Comparison of ENCODE assay signal across 23 cellular contexts in genomic region chr13:86633346-86633745, GRCh38.
"Had no signal": no experiment of that assay in that cellular context is flagged by ENCODE, and none has a peak within 500 bp of the region (broad histone marks: within the 10 kb centered on the region; RNA-seq: fewer than 3 reads in every experiment).

No MANE protein-coding gene starts in this region.

- H3K36me3 ChIP-seq: left ventricle myocardium inferior, ovary, prostate gland, suprapubic skin, thoracic aorta, tibial artery, upper lobe of right lung had no signal

- DNase-seq: hippocampal formation; immature natural killer cell; islet precursor cell; left ventricle myocardium inferior; mesendoderm; naive B cell; natural killer cell; ovary; posterior cingulate gyrus; right cardiac atrium; stimulated activated CD4-positive, alpha-beta T cell treated with anti-CD3 and anti-CD28 coated beads, Interleukin-12 subunit alpha, Interleukin-12 subunit beta, amount 100 ng/mL, for 4 hours; stimulated activated CD4-positive, alpha-beta T cell treated with anti-CD3 and anti-CD28 coated beads, Interleukin-15, amount 100 ng/mL, for 24 hours; stimulated activated CD4-positive, alpha-beta T cell treated with anti-CD3 and anti-CD28 coated beads, Interleukin-4, amount 100 ng/mL, for 24 hours; stimulated activated naive CD4-positive, alpha-beta T cell; tibial artery; trophoblast cell; upper lobe of right lung had no signal

- FAIRE-seq: urothelium cell line had no signal

- H3K4me3 ChIP-seq: left ventricle myocardium inferior, lung, ovary, prostate gland, skin epidermis, suprapubic skin, thoracic aorta, tibial artery, upper lobe of right lung had no signal

- H3K27me3 ChIP-seq: ovary, suprapubic skin, tibial artery, upper lobe of right lung had no signal

- H3K9me3 ChIP-seq: left ventricle myocardium inferior, ovary, prostate gland, suprapubic skin, thoracic aorta, tibial artery, upper lobe of right lung had no signal

- H3K27ac ChIP-seq: left ventricle myocardium inferior, ovary, prostate gland, skin epidermis, suprapubic skin, thoracic aorta, tibial artery, upper lobe of right lung had no signal

- H3K4me1 ChIP-seq: left ventricle myocardium inferior, prostate gland, suprapubic skin, tibial artery, upper lobe of right lung had no signal
